8 cellular contexts compared by ENCODE assay signal in genomic region chr15:30828304-30828639, GRCh38.
DNase-seq lines count a peak whose midpoint lies in the region; ATAC-seq and TF ChIP-seq lines count a peak whose summit lies in the region.
"Not testable (repeated sequence)": the region's sequence is repeated elsewhere in the genome, so short reads cannot be mapped to it uniquely, and the experiment has no call there.

No MANE protein-coding gene starts in this region.

- not testable (repeated sequence) for H3K4me3 ChIP-seq in HUES64 (ENCODE audit: low read length); cardiac fibroblast (replicated peaks in 1 of 2; ENCODE audit: low read depth in 2 of 2, low read length in 2 of 2); lung

- H3K27me3 ChIP-seq in HUES64 (ENCODE audit: insufficient read depth, low read length); lung (ENCODE audit: control insufficient read depth, insufficient read depth): not testable (repeated sequence)

- H3K36me3 Mint-ChIP-seq in activated CD8-positive, alpha-beta T cell treated with anti-CD3 and anti-CD28 coated beads, Interleukin-2, amount 10 ng/mL, durations not matched to agents 7 days and 5 days (ENCODE audit: low read depth), result not testable (repeated sequence)

- H3K9me3 Mint-ChIP-seq in activated CD8-positive, alpha-beta T cell treated with anti-CD3 and anti-CD28 coated beads, Interleukin-2, amount 10 ng/mL, durations not matched to agents 7 days and 5 days (ENCODE audit: insufficient read depth); stimulated activated naive CD8-positive, alpha-beta T cell treated with anti-CD3 and anti-CD28 coated beads, Interleukin-15, amount 100 ng/mL, for 72 hours: not testable (repeated sequence)

- H3K27ac ChIP-seq in HUES64 (ENCODE audit: low read depth, low read length); lung (ENCODE audit: low read depth in 1 of 2, low read length in 1 of 2): not testable (repeated sequence)

- not testable (repeated sequence) for H3K36me3 ChIP-seq in HUES64 (ENCODE audit: insufficient read depth, low read length); lung (ENCODE audit: control insufficient read depth in 2 of 2, insufficient read depth in 2 of 2, low read length in 2 of 2)

- H3K9ac ChIP-seq in HUES64 (ENCODE audit: low read depth, low read length), result peak overlapping the region; percentile 30; the same call in 1 of the 2 replicates

- POLR2A ChIA-PET in activated CD8-positive, alpha-beta T cell treated with anti-CD3 and anti-CD28 coated beads, Interleukin-2, amount 10 ng/mL, durations not matched to agents 7 days and 5 days (lab: Charles Lee), result interaction anchor here (1.1 kb wide), 1 partner anchor 163 kb away, joined by 5 read pairs; the partner anchor contains the start of gene MTMR10

- not testable (repeated sequence) for H3K27ac Mint-ChIP-seq in activated CD8-positive, alpha-beta T cell treated with anti-CD3 and anti-CD28 coated beads, Interleukin-2, amount 10 ng/mL, durations not matched to agents 7 days and 5 days
- peak overlapping the region in 1 of 2 donors; percentile 76 for H3K27ac Mint-ChIP-seq in stimulated activated naive CD8-positive, alpha-beta T cell treated with anti-CD3 and anti-CD28 coated beads, Interleukin-15, amount 100 ng/mL, for 72 hours

- H3K9me3 ChIP-seq in HUES64 (ENCODE audit: insufficient read depth, low read depth, low read length); lung (ENCODE audit: control insufficient read depth in 2 of 2, insufficient read depth in 1 of 2, low read length in 1 of 2): not testable (repeated sequence)

- not testable (repeated sequence) for TF ChIP-seq CTCF in cardiac fibroblast (IDR thresholded peaks at IDR 0.05; ENCODE audit: low read depth, low read length); lung (IDR thresholded peaks at IDR 0.05; ENCODE audit: control extremely low read depth, extremely low read depth)

- 38% methylated on average over 3 of the region's 8 CpGs for WGBS in HUES64
- WGBS in lung, 2 donors, result 44 to 70% methylated on average over 5 to 8 of the region's 8 CpGs

- H3K4me1 ChIP-seq in HUES64 (ENCODE audit: insufficient read depth, low read length); lung (ENCODE audit: control insufficient read depth in 2 of 2, insufficient read depth in 2 of 2, low read length in 2 of 2): not testable (repeated sequence)

- DNase-seq in Daoy (ENCODE audit: low read depth) (peak; percentile 62), RKO (ENCODE audit: low spot score) (peak; percentile 66), cardiac fibroblast (ENCODE audit: low read depth in 2 of 2) (peak; percentile 3 to 14), glomerular visceral epithelial cell (ENCODE audit: extremely low spot score) (peak; percentile 60)
- not testable (repeated sequence) for DNase-seq in activated CD8-positive, alpha-beta T cell treated with anti-CD3 and anti-CD28 coated beads, Interleukin-2, amount 10 ng/mL, durations not matched to agents 7 days and 5 days; lung (ENCODE audit: low spot score); stimulated activated naive CD8-positive, alpha-beta T cell treated with anti-CD3 and anti-CD28 coated beads, Interleukin-15, amount 100 ng/mL, for 72 hours

- not testable (repeated sequence) for H3K27me3 Mint-ChIP-seq in activated CD8-positive, alpha-beta T cell treated with anti-CD3 and anti-CD28 coated beads, Interleukin-2, amount 10 ng/mL, durations not matched to agents 7 days and 5 days (ENCODE audit: low read depth); stimulated activated naive CD8-positive, alpha-beta T cell treated with anti-CD3 and anti-CD28 coated beads, Interleukin-15, amount 100 ng/mL, for 72 hours

- CTCF ChIA-PET in activated CD8-positive, alpha-beta T cell treated with anti-CD3 and anti-CD28 coated beads, Interleukin-2, amount 10 ng/mL, durations not matched to agents 7 days and 5 days (lab: Charles Lee), result interaction anchor here (0.9 to 3.7 kb wide), 3 partner anchors 31 to 660 kb away, joined by 3 to 22 read pairs (median 6); no protein-coding TSS in a partner anchor

- peak; percentile 74 for ATAC-seq in activated CD8-positive, alpha-beta T cell treated with anti-CD3 and anti-CD28 coated beads, Interleukin-2, amount 10 ng/mL, durations not matched to agents 7 days and 5 days
- peak; percentile 53 for ATAC-seq in lung (ENCODE audit: insufficient read depth, low FRiP score)
- ATAC-seq in stimulated activated naive CD8-positive, alpha-beta T cell treated with anti-CD3 and anti-CD28 coated beads, Interleukin-15, amount 100 ng/mL, for 72 hours, result peak; percentile 47

- not testable (repeated sequence) for H3K4me3 Mint-ChIP-seq in activated CD8-positive, alpha-beta T cell treated with anti-CD3 and anti-CD28 coated beads, Interleukin-2, amount 10 ng/mL, durations not matched to agents 7 days and 5 days
- peak overlapping the region in 1 of 2 donors; percentile 57 for H3K4me3 Mint-ChIP-seq in stimulated activated naive CD8-positive, alpha-beta T cell treated with anti-CD3 and anti-CD28 coated beads, Interleukin-15, amount 100 ng/mL, for 72 hours

- peaks cover 28% of the 10 kb centered on the region for H3K4me1 Mint-ChIP-seq in activated CD8-positive, alpha-beta T cell treated with anti-CD3 and anti-CD28 coated beads, Interleukin-2, amount 10 ng/mL, durations not matched to agents 7 days and 5 days (ENCODE audit: low read depth)
- H3K4me1 Mint-ChIP-seq in stimulated activated naive CD8-positive, alpha-beta T cell treated with anti-CD3 and anti-CD28 coated beads, Interleukin-15, amount 100 ng/mL, for 72 hours, result peaks cover 51% of the 10 kb centered on the region
